19 cellular contexts compared by ENCODE assay signal in the genomic region with DNA sequence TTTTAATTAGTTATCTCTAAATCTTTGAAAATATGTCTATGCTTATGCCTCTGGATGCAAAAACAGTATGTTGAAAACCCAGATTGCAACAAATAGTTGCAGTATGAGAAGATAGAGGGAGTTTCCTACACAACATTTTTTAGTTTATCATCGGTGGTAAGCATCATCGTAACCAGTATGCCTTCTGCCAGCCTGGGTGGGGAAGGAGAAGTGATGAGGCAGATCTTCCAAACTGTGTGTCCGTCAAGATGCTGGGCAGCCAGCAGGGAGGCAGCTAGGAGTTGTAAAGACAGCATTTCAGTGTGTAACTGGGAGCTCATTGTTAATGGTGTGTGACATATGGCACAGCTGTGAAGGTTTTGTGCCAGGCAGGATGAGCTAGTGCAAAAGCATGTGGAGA.
"Had no signal": no experiment of that assay in that cellular context is flagged by ENCODE, and none has a peak within 500 bp of the region (broad histone marks: within the 10 kb centered on the region; RNA-seq: fewer than 3 reads in every experiment).

No MANE protein-coding gene starts in this region.

- H3K9me3 Mint-ChIP-seq: activated naive CD8-positive, alpha-beta T cell treated with anti-CD3 and anti-CD28 coated beads, Interleukin-2, amount 50 U/mL, for 24 hours; activated T-helper 17 cell treated with anti-CD3 and anti-CD28 coated beads, Interleukin-2, amount 50 U/mL, for 72 hours; natural killer cell treated with Interleukin-12 subunit alpha and Interleukin-12 subunit beta and Interleukin-15 and Interleukin-18, amount 100 ng/mL, for 72 hours had no signal

- H3K27me3 ChIP-seq: right atrium auricular region, tibial nerve had no signal

- DNase-seq: activated CD4-positive, CD25-positive, alpha-beta regulatory T cell treated with anti-CD3 and anti-CD28 coated beads, Interleukin-2, amount 50 U/mL, for 72 hours; activated naive CD4-positive, alpha-beta T cell treated with anti-CD3 and anti-CD28 coated beads for 36 hours; activated naive CD8-positive, alpha-beta T cell treated with anti-CD3 and anti-CD28 coated beads, Interleukin-2, amount 50 U/mL, for 24 hours; activated T-cell treated with anti-CD3 and anti-CD28 coated beads for 4 hours; hypothalamus; kidney; nucleus accumbens; stimulated activated CD4-positive, alpha-beta T cell treated with anti-CD3 and anti-CD28 coated beads, Interleukin-4, amount 100 ng/mL, for 4 hours; stimulated activated CD8-positive, alpha-beta memory T cell treated with anti-CD3 and anti-CD28 coated beads, Interleukin-4, amount 100 ng/mL, for 48 hours; stimulated activated naive CD4-positive, alpha-beta T cell treated with Interleukin-2 at 50 U/mL for 16 hours; T-helper 9 cell had no signal

- ATAC-seq: activated naive CD8-positive, alpha-beta T cell treated with anti-CD3 and anti-CD28 coated beads, Interleukin-2, amount 50 U/mL, for 24 hours; activated T-helper 17 cell treated with anti-CD3 and anti-CD28 coated beads, Interleukin-2, amount 50 U/mL, for 72 hours; natural killer cell treated with Interleukin-12 subunit alpha and Interleukin-12 subunit beta and Interleukin-15 and Interleukin-18, amount 100 ng/mL, for 72 hours had no signal

- H3K4me1 ChIP-seq: right atrium auricular region, tibial nerve had no signal

- H3K4me3 ChIP-seq: right atrium auricular region, skin epidermis, tibial nerve had no signal

- H3K4me1 Mint-ChIP-seq: activated naive CD8-positive, alpha-beta T cell treated with anti-CD3 and anti-CD28 coated beads, Interleukin-2, amount 50 U/mL, for 24 hours; activated T-helper 17 cell treated with anti-CD3 and anti-CD28 coated beads, Interleukin-2, amount 50 U/mL, for 72 hours had no signal

- H3K27ac Mint-ChIP-seq: activated naive CD4-positive, alpha-beta T cell treated with anti-CD3 and anti-CD28 coated beads for 36 hours; activated naive CD8-positive, alpha-beta T cell treated with anti-CD3 and anti-CD28 coated beads, Interleukin-2, amount 50 U/mL, for 24 hours; activated T-helper 17 cell treated with anti-CD3 and anti-CD28 coated beads, Interleukin-2, amount 50 U/mL, for 72 hours; natural killer cell treated with Interleukin-12 subunit alpha and Interleukin-12 subunit beta and Interleukin-15 and Interleukin-18, amount 100 ng/mL, for 72 hours; progenitor cell of endocrine pancreas had no signal

- H3K4me3 Mint-ChIP-seq: activated naive CD4-positive, alpha-beta T cell treated with anti-CD3 and anti-CD28 coated beads for 36 hours; activated naive CD8-positive, alpha-beta T cell treated with anti-CD3 and anti-CD28 coated beads, Interleukin-2, amount 50 U/mL, for 24 hours; activated T-helper 17 cell treated with anti-CD3 and anti-CD28 coated beads, Interleukin-2, amount 50 U/mL, for 72 hours; natural killer cell treated with Interleukin-12 subunit alpha and Interleukin-12 subunit beta and Interleukin-15 and Interleukin-18, amount 100 ng/mL, for 72 hours had no signal

- FAIRE-seq: astrocyte, bronchial epithelial cell, kidney had no signal

- H3K27me3 Mint-ChIP-seq: activated naive CD8-positive, alpha-beta T cell treated with anti-CD3 and anti-CD28 coated beads, Interleukin-2, amount 50 U/mL, for 24 hours; natural killer cell treated with Interleukin-12 subunit alpha and Interleukin-12 subunit beta and Interleukin-15 and Interleukin-18, amount 100 ng/mL, for 72 hours; progenitor cell of endocrine pancreas had no signal

- H3K36me3 Mint-ChIP-seq: natural killer cell treated with Interleukin-12 subunit alpha and Interleukin-12 subunit beta and Interleukin-15 and Interleukin-18, amount 100 ng/mL, for 72 hours had no signal

- H3K9me3 ChIP-seq: right atrium auricular region, tibial nerve had no signal

- H3K36me3 ChIP-seq: right atrium auricular region, tibial nerve had no signal

- H3K27ac ChIP-seq: right atrium auricular region, skin epidermis, tibial nerve had no signal
